Comparison of ENCODE assay signal across 17 cellular contexts in the genomic region with DNA sequence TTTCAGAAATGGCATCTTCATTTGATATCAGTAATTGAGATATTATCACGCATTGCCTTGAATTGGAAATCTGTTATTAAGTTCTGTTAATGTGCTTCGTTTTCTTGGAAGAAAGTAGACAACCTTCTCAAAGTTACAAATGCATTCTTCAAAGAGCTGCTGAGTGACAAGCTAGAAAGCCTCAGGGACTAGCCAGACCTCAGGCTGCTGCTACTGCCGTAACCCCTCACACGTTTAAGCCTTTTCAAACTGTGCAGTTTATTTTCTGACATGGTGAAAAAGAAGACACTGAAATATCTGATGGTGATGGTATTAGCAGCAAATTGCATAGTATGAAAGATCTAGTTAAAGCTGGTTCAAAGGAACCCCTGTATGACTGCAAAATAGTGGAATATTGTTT.
DNase-seq lines count a peak whose midpoint lies in the region; ATAC-seq, FAIRE-seq and TF ChIP-seq lines count a peak whose summit lies in the region.
"Had no signal": no experiment of that assay in that cellular context is flagged by ENCODE, and none has a peak within 500 bp of the region (broad histone marks: within the 10 kb centered on the region; RNA-seq: fewer than 3 reads in every experiment).

No MANE protein-coding gene starts in this region.

- peak overlapping the region; percentile 91 for H3K27ac ChIP-seq in cardiac muscle cell
- no peak overlapping the region for H3K27ac ChIP-seq in right cardiac atrium (ENCODE audit: low read length)
- no peak overlapping the region for H3K27ac ChIP-seq in H1 (ENCODE audit: low read depth, low read length)
- H3K27ac ChIP-seq in neural cell (ENCODE audit: low read length): peak overlapping the region; percentile 79
- H3K27ac ChIP-seq: BLaER1 had no signal

- no peaks in the 10 kb centered on the region for H3K27me3 Mint-ChIP-seq in type B pancreatic cell
- H3K27me3 Mint-ChIP-seq: CD4-positive, alpha-beta memory T cell had no signal

- peak overlapping the region; percentile 1 for H3K27ac Mint-ChIP-seq in type B pancreatic cell
- H3K27ac Mint-ChIP-seq: CD4-positive, alpha-beta memory T cell had no signal

- peaks cover 15% of the 10 kb centered on the region for H3K4me1 Mint-ChIP-seq in type B pancreatic cell (ENCODE audit: unreplicated experiment)
- H3K4me1 Mint-ChIP-seq: CD14-positive monocyte; CD4-positive, alpha-beta memory T cell had no signal

- H3K23ac ChIP-seq in H1 (ENCODE audit: insufficient read length): no peak overlapping the region

- H3K4ac ChIP-seq in H1 (replicated peaks; ENCODE audit: insufficient read length, low read depth, low read length): no peak overlapping the region

- H4K5ac ChIP-seq in H1 (ENCODE audit: insufficient read length, low read depth, low read length): no peak overlapping the region

- H4K91ac ChIP-seq in H1 (replicated peaks; ENCODE audit: insufficient read length, low read length): no peak overlapping the region

- H3K9ac ChIP-seq in H1 (replicated peaks in 1 of 4; ENCODE audit: extremely low read depth in 1 of 4, low read depth in 3 of 4, low read length in 3 of 4) (no peak overlapping the region), neural cell (ENCODE audit: low read length) (peak overlapping the region; percentile 47)
- H3K9ac ChIP-seq: BLaER1 had no signal

- H3K36me3 Mint-ChIP-seq in type B pancreatic cell: peaks cover 38% of the 10 kb centered on the region
- H3K36me3 Mint-ChIP-seq: CD4-positive, alpha-beta memory T cell had no signal

- TF ChIP-seq EP300 in H1 (IDR thresholded peaks at IDR 0.05; ENCODE audit: borderline replicate concordance in 1 of 2, low read depth in 2 of 2, low read length in 2 of 2) (no peak), neural cell (conservative IDR thresholded peaks at IDR 0.05; ENCODE audit: poor library complexity, severe bottlenecking) (peak; percentile 74)

- H4K20me1 ChIP-seq in H1 (replicated peaks in 1 of 2; ENCODE audit: control insufficient read depth in 1 of 2, insufficient read depth in 2 of 2, low read length in 2 of 2) (no peaks in the 10 kb centered on the region), neural cell (ENCODE audit: insufficient read depth) (no peaks in the 10 kb centered on the region)
- H4K20me1 ChIP-seq: BLaER1 had no signal

- no peak overlapping the region for H2BK20ac ChIP-seq in H1 (ENCODE audit: low read length)

- TF ChIP-seq CTCF in cardiac muscle cell (IDR thresholded peaks at IDR 0.05; ENCODE audit: low read depth, low read length) (no peak), H1 (IDR thresholded peaks at IDR 0.05; ENCODE audit: control extremely low read depth in 1 of 3, insufficient read depth in 1 of 3, low read depth in 1 of 3, low read length in 3 of 3) (no peak), neural cell (IDR thresholded peaks at IDR 0.05; ENCODE audit: poor library complexity, severe bottlenecking) (no peak), type B pancreatic cell (conservative IDR thresholded peaks at IDR 0.05) (no peak)

- no peak overlapping the region for H3K4me3 Mint-ChIP-seq in type B pancreatic cell
- H3K4me3 Mint-ChIP-seq: CD14-positive monocyte; CD4-positive, alpha-beta memory T cell had no signal

- H3K4me1 ChIP-seq in cardiac muscle cell (ENCODE audit: low read depth): peaks cover 28% of the 10 kb centered on the region
- H3K4me1 ChIP-seq in right cardiac atrium (ENCODE audit: control insufficient read depth, insufficient read depth, low read length): no peaks in the 10 kb centered on the region
- H3K4me1 ChIP-seq in H1 (replicated peaks in 1 of 4; ENCODE audit: control insufficient read depth in 3 of 4, insufficient read depth in 4 of 4, low read length in 3 of 4): peaks cover 0 to 8% (median 0%) of the 10 kb centered on the region in 4 experiments; a peak in 2 of 7 replicates
- H3K4me1 ChIP-seq: BLaER1 had no signal

- no peak overlapping the region for H3K18ac ChIP-seq in H1 (ENCODE audit: extremely low read depth, low read length)

- WGBS in right cardiac atrium: 63% methylated on average over 4 of the region's 4 CpGs
- WGBS in H1 (ENCODE audit: extremely low coverage in 1 of 2, insufficient coverage in 1 of 2, insufficient read length in 1 of 2, insufficient replicate concordance in 2 of 2, low coverage in 1 of 2, low lambda C conversion rate in 2 of 2, missing lambda C conversion rate in 1 of 2), 2 experiments: 62% methylated on average over 4 of the region's 4 CpGs; no CpG with 5 or more reads in 1 of the 2 experiments

- H2BK5ac ChIP-seq in H1 (ENCODE audit: low read depth, low read length): no peak overlapping the region

- TF ChIP-seq RAD21 in H1 (IDR thresholded peaks at IDR 0.05 in 1 of 2, conservative IDR thresholded peaks at IDR 0.05 in 1 of 2; ENCODE audit: low read depth in 2 of 2, low read length in 2 of 2) (no peak), neural cell (conservative IDR thresholded peaks at IDR 0.05) (peak; percentile 22)

- no peak overlapping the region for H2AK5ac ChIP-seq in H1 (ENCODE audit: low read depth, low read length)

- no peak overlapping the region for H2BK12ac ChIP-seq in H1 (ENCODE audit: low read depth, low read length)

- no peak overlapping the region for H2AFZ ChIP-seq in H1 (ENCODE audit: low read length)
- no peak overlapping the region for H2AFZ ChIP-seq in neural cell (ENCODE audit: low read depth, low read length)

- no peaks in the 10 kb centered on the region for H3K79me1 ChIP-seq in H1 (ENCODE audit: low read depth, low read length)

- H3K9me3 Mint-ChIP-seq in type B pancreatic cell: no peaks in the 10 kb centered on the region

- no peak overlapping the region for H4K8ac ChIP-seq in H1 (ENCODE audit: extremely low read depth, insufficient read depth, low read length)

- no peaks in the 10 kb centered on the region for H3K23me2 ChIP-seq in H1 (ENCODE audit: low read depth, low read length)

- peak; percentile 13 for FAIRE-seq in H1 (lab: Jason Lieb, UNC)
- FAIRE-seq: GM19239 had no signal

- no peak overlapping the region for H3K14ac ChIP-seq in H1 (ENCODE audit: insufficient read length)

- H3K9me3 ChIP-seq in cardiac muscle cell (ENCODE audit: low read depth) (no peaks in the 10 kb centered on the region), right cardiac atrium (ENCODE audit: control insufficient read depth, low read length) (no peaks in the 10 kb centered on the region), H1 (ENCODE audit: insufficient read depth in 2 of 2, low read depth in 1 of 2, low read length in 1 of 2) (no peaks in the 10 kb centered on the region), neural cell (ENCODE audit: low read length) (no peaks in the 10 kb centered on the region), MG63 (no peaks in the 10 kb centered on the region)
- H3K9me3 ChIP-seq: BLaER1, HAP-1 had no signal

- no peak for ATAC-seq in right cardiac atrium
- no peak for ATAC-seq in GM19035 (IDR thresholded peaks at IDR 0.05; ENCODE audit: unreplicated experiment)
- no peak for ATAC-seq in GM19452 (IDR thresholded peaks at IDR 0.05; ENCODE audit: unreplicated experiment)

- H3K56ac ChIP-seq in H1 (replicated peaks; ENCODE audit: insufficient read length, low read depth, low read length): no peak overlapping the region

- H2BK15ac ChIP-seq in H1 (ENCODE audit: low read length): no peak overlapping the region

- H3K4me2 ChIP-seq in H1 (ENCODE audit: insufficient read depth in 1 of 2, low read depth in 2 of 2, low read length in 2 of 2) (no peak overlapping the region), neural cell (ENCODE audit: low read length) (peak overlapping the region; percentile 40)
- H3K4me2 ChIP-seq: BLaER1 had no signal

- peaks cover 3% of the 10 kb centered on the region for H3F3A ChIP-seq in neural cell (ENCODE audit: insufficient read depth, low read length, poor library complexity, severe bottlenecking)

- CTCF ChIA-PET in H1 (lab: Charles Lee; ENCODE audit: partially characterized antibody): interaction anchor here (0.6 to 1.4 kb wide), 2 partner anchors 14 to 105 kb away, joined by 3 read pairs; no protein-coding TSS in a partner anchor

- no peak for TF ChIP-seq POLR2A in H1 (IDR thresholded peaks at IDR 0.05; ENCODE audit: control extremely low read depth in 1 of 2, low read depth in 2 of 2, low read length in 2 of 2)

- no peak overlapping the region for H3K4me3 ChIP-seq in cardiac muscle cell
- no peak overlapping the region for H3K4me3 ChIP-seq in right cardiac atrium (ENCODE audit: low read length)
- no peak overlapping the region for H3K4me3 ChIP-seq in H1 (ENCODE audit: extremely low read depth in 1 of 4, insufficient read depth in 2 of 4, low read depth in 3 of 4, low read length in 4 of 4)
- H3K4me3 ChIP-seq in neural cell (ENCODE audit: low read length): peak overlapping the region; percentile 34
- no peak overlapping the region for H3K4me3 ChIP-seq in MG63
- H3K4me3 ChIP-seq: BLaER1, HAP-1 had no signal

- no peak overlapping the region for H2BK120ac ChIP-seq in H1 (replicated peaks; ENCODE audit: low read depth, low read length)

- intact Hi-C loops in right cardiac atrium (cut with DNase I): no loop called here

- H3K27me3 ChIP-seq in cardiac muscle cell: no peaks in the 10 kb centered on the region
- no peaks in the 10 kb centered on the region for H3K27me3 ChIP-seq in right cardiac atrium (ENCODE audit: control insufficient read depth, insufficient read depth)
- H3K27me3 ChIP-seq in H1 (replicated peaks in 1 of 4; ENCODE audit: control insufficient read depth in 3 of 4, extremely low read depth in 1 of 4, insufficient read depth in 3 of 4, low read length in 3 of 4): no peaks in the 10 kb centered on the region
- no peaks in the 10 kb centered on the region for H3K27me3 ChIP-seq in neural cell (ENCODE audit: insufficient read depth, low read depth, low read length)
- no peaks in the 10 kb centered on the region for H3K27me3 ChIP-seq in MG63
- H3K27me3 ChIP-seq: BLaER1 had no signal

- H3K9me2 ChIP-seq in neural cell (ENCODE audit: insufficient read depth, low read length): no peaks in the 10 kb centered on the region

- POLR2A ChIA-PET in H1 (lab: Charles Lee; ENCODE audit: partially characterized antibody): interaction anchor here (0.5 kb wide), 1 partner anchor 42 kb away, joined by 4 read pairs; no protein-coding TSS in a partner anchor

- H3K36me3 ChIP-seq in cardiac muscle cell: no peaks in the 10 kb centered on the region
- H3K36me3 ChIP-seq in H1 (ENCODE audit: control insufficient read depth in 2 of 4, insufficient read depth in 4 of 4, low read length in 3 of 4): peaks cover 0 to 8% (median 2%) of the 10 kb centered on the region in 4 experiments; a peak in 3 of 8 replicates
- no peaks in the 10 kb centered on the region for H3K36me3 ChIP-seq in neural cell (ENCODE audit: insufficient read depth, low read length)
- H3K36me3 ChIP-seq in MG63: no peaks in the 10 kb centered on the region
- H3K36me3 ChIP-seq: HAP-1 had no signal

- no peaks in the 10 kb centered on the region for H3K79me2 ChIP-seq in H1 (ENCODE audit: control insufficient read depth in 1 of 2, insufficient read depth in 2 of 2, low read length in 2 of 2)
- H3K79me2 ChIP-seq in neural cell (replicated peaks; ENCODE audit: insufficient read depth, low read length): no peaks in the 10 kb centered on the region

- DNase-seq in cardiac muscle cell (ENCODE audit: low read depth in 1 of 2, low spot score in 1 of 2) (peak in 1 of 2 donors; percentile 22), right cardiac atrium (no peak), H1 (ENCODE audit: low read depth in 1 of 2, low spot score in 2 of 2) (no peak), type B pancreatic cell (ENCODE audit: extremely low spot score, unreplicated experiment) (no peak), MG63 (no peak)
- DNase-seq: 8988T; CD4-positive, alpha-beta memory T cell; DMS79 treated with DMSO at 0.1 percent for 48 hours; GF-D8; GOT3 had no signal

Comparison
In these comparisons a context has a peak if more than half of its experiments do, and no peak if none do; other contexts are left out.
1. H3K27ac ChIP-seq: peak in cardiac muscle cell (single experiment) and neural cell (single experiment); none in right cardiac atrium (single experiment) and H1 (single experiment).